Comparison of ENCODE assay signal across 10 cellular contexts in genomic region chr10:3525832-3526449, GRCh38.
DNase-seq lines count a peak whose midpoint lies in the region; ATAC-seq and TF ChIP-seq lines count a peak whose summit lies in the region.
"Had no signal": no experiment of that assay in that cellular context is flagged by ENCODE, and none has a peak within 500 bp of the region (broad histone marks: within the 10 kb centered on the region; RNA-seq: fewer than 3 reads in every experiment).

No MANE protein-coding gene starts in this region.

- intact Hi-C loops in psoas muscle (cut with DNase I) = loop anchor here in 1 of 2 donors (5.0 kb wide), 1 partner anchor 59 kb away; no protein-coding TSS in a partner anchor

- 57 to 71% (median 61%) methylated on average over 11 of the region's 11 CpGs for WGBS in psoas muscle, 3 donors

- H3K9me3 Mint-ChIP-seq in stimulated activated effector memory CD8-positive, alpha-beta T cell treated with anti-CD3 and anti-CD28 coated beads, Interleukin-12 subunit alpha, Interleukin-12 subunit beta, amount 100 ng/mL, for 72 hours = no peaks in the 10 kb centered on the region
- H3K9me3 Mint-ChIP-seq: stimulated activated naive CD8-positive, alpha-beta T cell treated with anti-CD3 and anti-CD28 coated beads, Interleukin-15, Interleukin-2, amounts not matched to agents 100 ng/mL and 50 ng/mL, for 24 hours had no signal

- H3K4me1 Mint-ChIP-seq in stimulated activated effector memory CD8-positive, alpha-beta T cell treated with anti-CD3 and anti-CD28 coated beads, Interleukin-12 subunit alpha, Interleukin-12 subunit beta, amount 100 ng/mL, for 72 hours = peaks cover 6% of the 10 kb centered on the region

- peak overlapping the region; percentile 59 for H3K27ac ChIP-seq in psoas muscle

- no peak for TF ChIP-seq CTCF in fibroblast of pulmonary artery (IDR thresholded peaks at IDR 0.05; ENCODE audit: low read length, missing control alignments)
- TF ChIP-seq CTCF in psoas muscle (IDR thresholded peaks at IDR 0.05) = no peak
- TF ChIP-seq CTCF in GM20000 (IDR thresholded peaks at IDR 0.05; ENCODE audit: extremely low read depth, missing control alignments) = no peak

- H3K9me3 ChIP-seq in psoas muscle = no peaks in the 10 kb centered on the region

- no peak overlapping the region for H3K4me3 Mint-ChIP-seq in stimulated activated effector memory CD8-positive, alpha-beta T cell treated with anti-CD3 and anti-CD28 coated beads, Interleukin-12 subunit alpha, Interleukin-12 subunit beta, amount 100 ng/mL, for 72 hours
- H3K4me3 Mint-ChIP-seq: stimulated activated naive CD8-positive, alpha-beta T cell treated with anti-CD3 and anti-CD28 coated beads, Interleukin-15, Interleukin-2, amounts not matched to agents 100 ng/mL and 50 ng/mL, for 24 hours had no signal

- no peak overlapping the region for H3K27ac Mint-ChIP-seq in stimulated activated effector memory CD8-positive, alpha-beta T cell treated with anti-CD3 and anti-CD28 coated beads, Interleukin-12 subunit alpha, Interleukin-12 subunit beta, amount 100 ng/mL, for 72 hours

- no peak overlapping the region for H3K4me3 ChIP-seq in fibroblast of pulmonary artery (replicated peaks; ENCODE audit: low read depth, low read length)
- no peak overlapping the region for H3K4me3 ChIP-seq in psoas muscle

- no peaks in the 10 kb centered on the region for H3K36me3 Mint-ChIP-seq in stimulated activated effector memory CD8-positive, alpha-beta T cell treated with anti-CD3 and anti-CD28 coated beads, Interleukin-12 subunit alpha, Interleukin-12 subunit beta, amount 100 ng/mL, for 72 hours

- H3K27me3 ChIP-seq in psoas muscle (ENCODE audit: insufficient read depth in 3 of 3, low read length in 2 of 3) = no peaks in the 10 kb centered on the region

- H3K4me1 ChIP-seq in psoas muscle = peaks cover 17% of the 10 kb centered on the region

- DNase-seq in COLO668 (lab: John Stamatoyannopoulos, UW; ENCODE audit: unreplicated experiment) = peak; percentile 38
- peak; percentile 99 for DNase-seq in RPMI7951 (ENCODE audit: low read depth)
- DNase-seq in fibroblast of pulmonary artery (ENCODE audit: low read depth) = peak; percentile 96
- peak; percentile 44 to 62 for DNase-seq in psoas muscle
- no peak for DNase-seq in GM20000 (ENCODE audit: low spot score)
- no peak for DNase-seq in NCI-H774 (lab: John Stamatoyannopoulos, UW)
- DNase-seq in stimulated activated effector memory CD8-positive, alpha-beta T cell treated with anti-CD3 and anti-CD28 coated beads, Interleukin-12 subunit alpha, Interleukin-12 subunit beta, amount 100 ng/mL, for 72 hours (ENCODE audit: low spot score in 2 of 2) = no peak
- DNase-seq: activated CD4-positive, alpha-beta T cell treated with anti-CD3 and anti-CD28 coated beads, Interleukin-2, amount 50 U/mL, for 48 hours had no signal

- ATAC-seq in psoas muscle (peak; percentile 90 to 96 (median 95)), HG03175 (IDR thresholded peaks at IDR 0.05; ENCODE audit: unreplicated experiment) (no peak)
- ATAC-seq in stimulated activated effector memory CD8-positive, alpha-beta T cell treated with anti-CD3 and anti-CD28 coated beads, Interleukin-12 subunit alpha, Interleukin-12 subunit beta, amount 100 ng/mL, for 72 hours = no peak

- H3K36me3 ChIP-seq in psoas muscle (ENCODE audit: insufficient read depth in 1 of 2, low read depth in 1 of 2) = no peaks in the 10 kb centered on the region

Comparison
In these comparisons a context has a peak if more than half of its experiments do, and no peak if none do; other contexts are left out.
1. DNase-seq: peak in COLO668 (single experiment), RPMI7951 (single experiment), fibroblast of pulmonary artery (single experiment) and psoas muscle (2 of 2); none in GM20000 (single experiment), NCI-H774 (single experiment) and stimulated activated effector memory CD8-positive, alpha-beta T cell treated with anti-CD3 and anti-CD28 coated beads, Interleukin-12 subunit alpha, Interleukin-12 subunit beta, amount 100 ng/mL, for 72 hours (0 of 2).
2. ATAC-seq: peak in psoas muscle (4 of 4); none in HG03175 (single experiment) and stimulated activated effector memory CD8-positive, alpha-beta T cell treated with anti-CD3 and anti-CD28 coated beads, Interleukin-12 subunit alpha, Interleukin-12 subunit beta, amount 100 ng/mL, for 72 hours (single experiment).